In the genomic region with DNA sequence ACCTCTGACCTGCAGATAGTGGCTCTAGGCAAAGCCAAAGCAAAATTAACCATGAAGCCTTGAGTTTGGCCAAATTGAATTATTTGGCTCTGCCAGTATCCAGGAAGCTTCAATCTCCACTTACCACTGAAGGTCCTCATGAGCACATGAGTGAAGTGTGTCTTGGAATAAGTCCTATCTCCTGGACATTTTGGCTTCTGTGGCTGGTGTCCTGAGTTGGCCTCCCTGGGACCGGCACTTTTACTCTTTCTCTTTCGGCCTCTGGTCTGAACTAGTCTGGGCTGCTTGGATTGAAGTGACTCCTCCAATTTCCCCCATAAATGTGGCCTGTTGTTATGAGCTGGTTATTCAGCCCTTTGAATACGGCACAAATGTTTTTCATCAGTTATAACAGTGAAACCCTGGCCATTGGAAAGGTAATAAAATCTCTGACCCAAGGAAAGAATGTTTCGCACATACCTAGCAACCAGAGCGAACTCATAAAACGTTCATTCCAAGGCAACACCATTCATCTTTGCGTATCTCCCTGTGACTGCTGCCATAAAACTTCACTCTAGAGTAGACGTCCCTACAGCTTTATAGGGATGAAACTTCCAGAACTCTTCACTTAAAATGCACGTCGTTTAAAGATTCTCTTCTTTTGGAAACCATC, we compare ENCODE assay signal across 1 cellular context.
TF ChIP-seq lines count a peak whose summit lies in the region.

No MANE protein-coding gene starts in this region.

TF ChIP-seq in H1, 55 proteins besides CTCF, POLR2A, EP300 and RAD21:
- no peak for TF ChIP-seq PHF8 (conservative IDR thresholded peaks at IDR 0.05; ENCODE audit: low read depth, low read length)
- TF ChIP-seq FOSL1 (IDR thresholded peaks at IDR 0.05; ENCODE audit: insufficient read depth, low read depth, low read length), result no peak
- no peak for TF ChIP-seq SUZ12 (IDR thresholded peaks at IDR 0.05; ENCODE audit: low read length)
- no peak for TF ChIP-seq KDM5A (IDR thresholded peaks at IDR 0.05; ENCODE audit: low read length)
- TF ChIP-seq ASH2L (IDR thresholded peaks at IDR 0.05; ENCODE audit: low read length), result no peak
- no peak for TF ChIP-seq TBP (IDR thresholded peaks at IDR 0.05; ENCODE audit: low read depth, low read length)
